Comparison of ENCODE assay signal across 30 cellular contexts in the genomic region with DNA sequence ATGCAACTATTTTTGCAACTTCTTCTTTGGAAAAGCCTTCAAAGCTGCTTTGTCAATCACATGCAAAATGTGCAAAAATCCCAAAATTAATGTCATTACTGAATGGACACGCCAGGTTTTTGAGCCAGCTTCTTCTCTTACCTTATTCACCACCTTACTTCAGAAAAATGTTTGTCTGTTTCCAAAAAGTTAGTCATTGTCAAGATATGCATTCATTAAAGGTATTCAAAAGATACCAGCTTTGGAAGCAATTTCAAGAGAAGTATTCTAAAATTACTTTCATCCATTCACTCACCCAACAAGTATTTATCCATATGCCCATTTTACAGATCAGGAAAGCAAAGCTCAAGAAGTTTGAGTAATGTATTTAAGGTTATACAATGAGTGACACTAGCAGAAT. TPM values are rescaled to one million over a fixed set of nuclear protein-coding genes. Genes with fewer than 3 reads are reported as not detected.
DNase-seq lines count a peak whose midpoint lies in the region; ATAC-seq, FAIRE-seq and TF ChIP-seq lines count a peak whose summit lies in the region.
"Had no signal": no experiment of that assay in that cellular context is flagged by ENCODE, and none has a peak within 500 bp of the region (broad histone marks: within the 10 kb centered on the region; RNA-seq: fewer than 3 reads in every experiment).

No MANE protein-coding gene starts in this region.

- H4K20me1 ChIP-seq in HepG2 (ENCODE audit: insufficient read depth, low read length) (no peaks in the 10 kb centered on the region), PC-3 (ENCODE audit: low read length) (no peaks in the 10 kb centered on the region)

- TF ChIP-seq EP300 in HepG2 (IDR thresholded peaks at IDR 0.05; ENCODE audit: low read depth in 2 of 2, low read length in 2 of 2) (no peak), HepG2 (CRISPR knock-in tag; IDR thresholded peaks at IDR 0.05; ENCODE audit: borderline replicate concordance) (no peak)

- peaks cover 18% of the 10 kb centered on the region for H3K4me1 Mint-ChIP-seq in endothelial cell (ENCODE audit: unreplicated experiment)

- no peaks in the 10 kb centered on the region for H3F3A ChIP-seq in PC-3 (ENCODE audit: low read length, unreplicated experiment)

- H3K27me3 ChIP-seq in HepG2 (ENCODE audit: control insufficient read depth in 1 of 2, insufficient read depth in 2 of 2, low read length in 2 of 2): no peaks in the 10 kb centered on the region; a peak in 1 of 5 replicates
- no peaks in the 10 kb centered on the region for H3K27me3 ChIP-seq in right lobe of liver
- no peaks in the 10 kb centered on the region for H3K27me3 ChIP-seq in PC-3 (ENCODE audit: low read length)
- H3K27me3 ChIP-seq in bronchial epithelial cell (ENCODE audit: control insufficient read depth, insufficient read depth, low read length): no peaks in the 10 kb centered on the region
- H3K27me3 ChIP-seq: left lung, neural progenitor cell, right atrium auricular region had no signal

- H3K9me3 ChIP-seq in HepG2 (ENCODE audit: low read length) (no peaks in the 10 kb centered on the region), right lobe of liver (no peaks in the 10 kb centered on the region), PC-3 (ENCODE audit: low read length) (no peaks in the 10 kb centered on the region)
- H3K9me3 ChIP-seq: left lung, right atrium auricular region, SK-N-SH, thoracic aorta had no signal

- DNase-seq in HepG2 (ENCODE audit: low spot score) (no peak), right lobe of liver (no peak), PC-3 (peak; percentile 52), bronchial epithelial cell (ENCODE audit: low read depth) (peak; percentile 8), anterior cingulate cortex (lab: John Stamatoyannopoulos, UW) (no peak), endothelial cell (ENCODE audit: low spot score) (no peak), left cardiac atrium (no peak)
- DNase-seq: activated CD4-positive, alpha-beta T cell treated with anti-CD3 and anti-CD28 coated beads for 4 hours; activated CD8-positive, alpha-beta memory T cell treated with anti-CD3 and anti-CD28 coated beads for 24 hours; activated T-cell treated with anti-CD3 and anti-CD28 coated beads for 4 hours; aorta; cortex of kidney; DMS 273 treated with DMSO at 0.1 percent for 48 hours; effector memory CD4-positive, alpha-beta T cell; left lung; mesenchymal stem cell; NCI-H1105; NCI-H187; NCI-H2171; SK-N-SH; stimulated activated CD4-positive, alpha-beta T cell treated with anti-CD3 and anti-CD28 coated beads, Interleukin-2, amount 100 ng/mL, for 24 hours; stimulated activated CD8-positive, alpha-beta memory T cell treated with anti-CD3 and anti-CD28 coated beads, Interleukin-4, amount 100 ng/mL, for 48 hours had no signal

- no peaks in the 10 kb centered on the region for H3K9me2 ChIP-seq in PC-3 (replicated peaks; ENCODE audit: low read length)
- H3K9me2 ChIP-seq: SK-N-SH had no signal

- ATAC-seq in HepG2: no peak
- no peak for ATAC-seq in right lobe of liver
- ATAC-seq in PC-3: no peak
- ATAC-seq in HG03571 (IDR thresholded peaks at IDR 0.05; ENCODE audit: unreplicated experiment): no peak
- no peak for ATAC-seq in left cardiac atrium
- ATAC-seq: left lung had no signal

- TF ChIP-seq CTCF in HepG2 (CRISPR knock-in tag; IDR thresholded peaks at IDR 0.05) (no peak), right lobe of liver (IDR thresholded peaks at IDR 0.05) (no peak), PC-3 (conservative IDR thresholded peaks at IDR 0.05; ENCODE audit: low read depth, low read length) (no peak), bronchial epithelial cell (IDR thresholded peaks at IDR 0.05; ENCODE audit: insufficient read depth, low read length, severe bottlenecking) (no peak), endothelial cell (IDR thresholded peaks at IDR 0.05; ENCODE audit: unreplicated experiment) (no peak)

- no peak for TF ChIP-seq POLR2A in HepG2 (IDR thresholded peaks at IDR 0.05; ENCODE audit: insufficient read depth in 1 of 2, low read depth in 2 of 2, low read length in 2 of 2)
- TF ChIP-seq POLR2A in right lobe of liver (IDR thresholded peaks at IDR 0.05): no peak

- peak overlapping the region; percentile 19 to 84 (median 70); a peak in 4 of 6 replicates for H3K4me3 ChIP-seq in HepG2 (replicated peaks in 1 of 3; ENCODE audit: insufficient read depth in 1 of 3, low read depth in 2 of 3, low read length in 3 of 3)
- H3K4me3 ChIP-seq in right lobe of liver: no peak overlapping the region
- peak overlapping the region; percentile 87 for H3K4me3 ChIP-seq in PC-3 (ENCODE audit: low read length)
- H3K4me3 ChIP-seq in bronchial epithelial cell (ENCODE audit: low read depth, low read length): no peak overlapping the region
- H3K4me3 ChIP-seq: neural progenitor cell had no signal

- no peak for TF ChIP-seq RAD21 in HepG2 (CRISPR knock-in tag; IDR thresholded peaks at IDR 0.05)

- in situ Hi-C loops in HepG2 (cut with HindIII; ENCODE audit: extremely low pct_ligation_motif_present, low pct_unique_long_range_greater_than_20kb): no loop called here

- H3K36me3 ChIP-seq in HepG2 (replicated peaks in 1 of 2; ENCODE audit: control insufficient read depth in 1 of 2, insufficient read depth in 2 of 2, low read length in 2 of 2) (peaks cover 1 to 4% of the 10 kb centered on the region in 2 experiments; a peak in 2 of 5 replicates), right lobe of liver (no peaks in the 10 kb centered on the region), PC-3 (ENCODE audit: low read depth, low read length) (no peaks in the 10 kb centered on the region), bronchial epithelial cell (ENCODE audit: control insufficient read depth, insufficient read depth, low read length) (no peaks in the 10 kb centered on the region)
- H3K36me3 ChIP-seq: left lung, right atrium auricular region, thoracic aorta had no signal

- BruUV-seq in HepG2 (replicated peaks; lab: Mats Ljungman, UMichigan): no TSS peak
- BruUV-seq in PC-3 (replicated peaks; lab: Mats Ljungman, UMichigan): no TSS peak

- peak overlapping the region; percentile 96; the same call in 1 of the 2 replicates for H3K9ac ChIP-seq in HepG2 (ENCODE audit: insufficient read depth, low read depth, low read length)
- no peak overlapping the region for H3K9ac ChIP-seq in PC-3 (ENCODE audit: low read length)
- H3K9ac ChIP-seq: neural progenitor cell, SK-N-SH had no signal

- intact Hi-C loops in HepG2 (cut with micrococcal nuclease; ENCODE audit: unreplicated experiment) (loop anchor here (5.0 kb wide), 2 partner anchors 70 to 205 kb away; a partner anchor contains a TSS), right lobe of liver (cut with DNase I) (no loop called here), PC-3 (cut with micrococcal nuclease) (loop anchor here (5.0 kb wide), 1 partner anchor 150 kb away; a partner anchor contains a TSS), left cardiac atrium (cut with DNase I) (no loop called here)

- H2AFZ ChIP-seq in HepG2 (ENCODE audit: low read length) (no peak overlapping the region), PC-3 (ENCODE audit: low read length) (no peak overlapping the region)
- H2AFZ ChIP-seq: neural progenitor cell had no signal

- H3K27ac ChIP-seq in HepG2 (ENCODE audit: extremely low read length, insufficient read depth, low read length) (peak overlapping the region; percentile 99), right lobe of liver (no peak overlapping the region), PC-3 (ENCODE audit: low read length) (peak overlapping the region; percentile 83; the same call in 1 of the 2 replicates)
- H3K27ac ChIP-seq: left lung, neural progenitor cell, right atrium auricular region, thoracic aorta had no signal

- POLR2A ChIA-PET in HepG2 (lab: Yijun Ruan, JAX) (interaction anchor here (2.8 to 3.7 kb wide), 2 partner anchors 10 to 15 kb away, joined by 9 to 23 read pairs; no protein-coding TSS in a partner anchor), PC-3 (lab: Charles Lee; ENCODE audit: unreplicated experiment) (interaction anchor here (0.6 kb wide), 1 partner anchor 1192 kb away, joined by 3 read pairs; no protein-coding TSS in a partner anchor)

- peaks cover 5% of the 10 kb centered on the region for H3K36me3 Mint-ChIP-seq in endothelial cell (ENCODE audit: low read depth, unreplicated experiment)

- 93% methylated on average over 1 of the region's 1 CpG for WGBS in HepG2 (ENCODE audit: low lambda C conversion rate)
- WGBS in right lobe of liver (ENCODE audit: insufficient coverage, low coverage, low lambda C conversion rate, missing lambda C conversion rate): 73% methylated on average over 1 of the region's 1 CpG

- no peak overlapping the region for H3K4me3 Mint-ChIP-seq in endothelial cell (ENCODE audit: unreplicated experiment)

- peaks cover 4% of the 10 kb centered on the region for H3K9me3 Mint-ChIP-seq in endothelial cell (ENCODE audit: unreplicated experiment)
- H3K9me3 Mint-ChIP-seq: neural progenitor cell; stimulated activated naive CD8-positive, alpha-beta T cell treated with anti-CD3 and anti-CD28 coated beads, Interleukin-15, Interleukin-2, amounts not matched to agents 100 ng/mL and 50 ng/mL, for 24 hours had no signal

- H3K27me3 Mint-ChIP-seq in endothelial cell (ENCODE audit: unreplicated experiment): peaks cover 6% of the 10 kb centered on the region
- H3K27me3 Mint-ChIP-seq: activated naive CD4-positive, alpha-beta T cell treated with anti-CD3 and anti-CD28 coated beads, Interleukin-2, amount 50 U/mL, for 24 hours; stimulated activated naive CD8-positive, alpha-beta T cell treated with anti-CD3 and anti-CD28 coated beads, Interleukin-15, Interleukin-2, amounts not matched to agents 100 ng/mL and 50 ng/mL, for 24 hours had no signal

- peaks cover 38% of the 10 kb centered on the region for H3K79me2 ChIP-seq in HepG2 (ENCODE audit: insufficient read depth, low read length)
- peaks cover 39% of the 10 kb centered on the region for H3K79me2 ChIP-seq in PC-3 (ENCODE audit: low read length)

- no peak overlapping the region for H3K27ac Mint-ChIP-seq in endothelial cell (ENCODE audit: unreplicated experiment)
- H3K27ac Mint-ChIP-seq: activated naive CD4-positive, alpha-beta T cell treated with anti-CD3 and anti-CD28 coated beads, Interleukin-2, amount 50 U/mL, for 24 hours; neural progenitor cell; stimulated activated naive CD8-positive, alpha-beta T cell treated with anti-CD3 and anti-CD28 coated beads, Interleukin-15, Interleukin-2, amounts not matched to agents 100 ng/mL and 50 ng/mL, for 24 hours had no signal

- no peak for FAIRE-seq in HepG2 (lab: Jason Lieb, UNC)
- FAIRE-seq in bronchial epithelial cell (lab: Jason Lieb, UNC): no peak
- FAIRE-seq: GM12891, H54 had no signal

- H3K4me1 ChIP-seq in HepG2 (ENCODE audit: insufficient read depth, low read length) (peaks cover 46% of the 10 kb centered on the region), right lobe of liver (peaks cover 0 to 13% (median 0%) of the 10 kb centered on the region in 4 donors), PC-3 (ENCODE audit: insufficient read depth, low read length) (peaks cover 17% of the 10 kb centered on the region)

- H3K4me2 ChIP-seq in HepG2 (ENCODE audit: low read depth, low read length) (peak overlapping the region; percentile 82), PC-3 (ENCODE audit: low read length) (peak overlapping the region; percentile 92)

- CTCF ChIA-PET in HepG2 (lab: Yijun Ruan, JAX; ENCODE audit: low intra/inter-chr PET ratio, low total read pairs): no interaction called here
- CTCF ChIA-PET in PC-3 (lab: Charles Lee): interaction anchor here (2.2 kb wide), 1 partner anchor 150 kb away, joined by 5 read pairs; a partner anchor contains a TSS

RNA-seq across cellular contexts. Expression of a gene that starts 2.3 kb away (rescaled TPM):
- total RNA-seq in HepG2 (2016; rRNA removed; fragmentation: Illumina TruSeq; extraction: Trizol) (14.3 and 17.1 TPM in 2 replicates), right lobe of liver (10 to 100 TPM; 17.0 to 26.6 (median 22.7) TPM), PC-3 (2014; rRNA removed) (3.1 and 5.2 TPM in 2 replicates), bronchial epithelial cell (6.6 and 7.0 TPM in 2 replicates), endothelial cell (ENCODE audit: unreplicated experiment) (12.0 TPM), left cardiac atrium (1 to 10 TPM; 3.5 to 4.4 TPM)
- 33.7 and 40.0 TPM in 2 replicates for total RNA-seq in HepG2 (2016; cell fraction: cytosol; rRNA removed; fragmentation: Illumina TruSeq; extraction: Trizol; ENCODE audit: low read depth)
- total RNA-seq in HepG2 (2016; cell fraction: insoluble cytoplasmic fraction; rRNA removed; fragmentation: Illumina TruSeq; extraction: Trizol): 13.3 and 16.6 TPM in 2 replicates
- 18.7 and 20.0 TPM in 2 replicates for total RNA-seq in HepG2 (2016; cell fraction: membrane; rRNA removed; fragmentation: Illumina TruSeq; extraction: Trizol)
- 20.9 and 21.1 TPM in 2 replicates for total RNA-seq in HepG2 (2016; cell fraction: nucleus; rRNA removed; fragmentation: Illumina TruSeq; extraction: Trizol)
- 8.2 and 9.4 TPM in 2 replicates for polyA plus RNA-seq in HepG2 (2011; rRNA removed)
- 3.3 and 4.8 TPM in 2 replicates for polyA plus RNA-seq in HepG2 (2011; cell fraction: cytosol; rRNA removed)
- polyA plus RNA-seq in HepG2 (2011; cell fraction: nucleus; rRNA removed): 8.3 and 10.6 TPM in 2 replicates
- 10.0 and 14.1 TPM in 2 replicates for polyA plus RNA-seq in HepG2 (2012)
- 0.59 and 0.72 TPM in 2 replicates for polyA plus RNA-seq in HepG2 (2016; cell fraction: cytosol; fragmentation: Illumina TruSeq; extraction: Trizol; ENCODE audit: low read depth)
- polyA plus RNA-seq in HepG2 (2016; cell fraction: insoluble cytoplasmic fraction; fragmentation: Illumina TruSeq; extraction: Trizol; ENCODE audit: low read depth): 7.3 and 8.6 TPM in 2 replicates
- 1.5 and 1.7 TPM in 2 replicates for polyA plus RNA-seq in HepG2 (2016; cell fraction: membrane; fragmentation: Illumina TruSeq; extraction: Trizol; ENCODE audit: low read depth)
- 14.0 and 14.4 TPM in 2 replicates for polyA plus RNA-seq in HepG2 (2016; cell fraction: nucleus; fragmentation: Illumina TruSeq; extraction: Trizol; ENCODE audit: insufficient read depth, low read depth)
- polyA minus RNA-seq in HepG2 (2011; rRNA and poly(A)+ RNA removed; ENCODE audit: low replicate concordance): 4.3 and 5.5 TPM in 2 replicates
- 9.5 and 17.6 TPM in 2 replicates for polyA minus RNA-seq in HepG2 (2011; cell fraction: cytosol; rRNA and poly(A)+ RNA removed)
- polyA minus RNA-seq in HepG2 (2011; cell fraction: nucleus; rRNA and poly(A)+ RNA removed): 60.2 and 61.7 TPM in 2 replicates

Comparison
In these comparisons a context has a peak if more than half of its experiments do, and no peak if none do; other contexts are left out.
1. H3K27ac ChIP-seq: peak in HepG2 (single experiment) and PC-3 (single experiment); none in right lobe of liver (0 of 3).
2. H3K4me3 ChIP-seq: peak in HepG2 (3 of 3) and PC-3 (single experiment); none in right lobe of liver (0 of 3) and bronchial epithelial cell (single experiment).
3. intact Hi-C loops: an anchor here in HepG2 (5.0 kb wide) and PC-3 (5.0 kb wide); none called in right lobe of liver and left cardiac atrium.
4. DNase-seq: peak in PC-3 (single experiment) and bronchial epithelial cell (single experiment); none in HepG2 (single experiment), right lobe of liver (0 of 3), anterior cingulate cortex (0 of 58), endothelial cell (single experiment) and left cardiac atrium (single experiment).